ENCODE assay signal across 30 cellular contexts in the genomic region with DNA sequence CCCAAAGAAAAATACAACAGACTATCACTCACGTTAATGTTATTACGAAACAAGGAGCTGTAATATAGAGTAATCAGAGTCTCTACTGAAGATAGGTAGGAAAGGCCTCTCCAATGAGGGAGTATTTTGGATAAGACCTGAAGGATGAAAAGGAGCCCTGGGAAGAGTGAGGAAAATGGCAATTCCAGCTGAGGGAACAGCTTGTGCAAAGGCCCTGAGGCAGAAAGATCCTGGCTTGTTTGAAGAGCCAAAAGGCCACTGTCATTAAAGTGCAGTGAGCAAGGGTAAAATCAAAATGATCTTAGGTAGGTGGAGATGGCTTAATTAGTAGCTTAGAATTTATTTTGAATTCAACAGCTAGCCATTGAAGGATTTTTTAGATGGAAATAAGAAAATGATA.
"Had no signal": no experiment of that assay in that cellular context is flagged by ENCODE, and none has a peak within 500 bp of the region (broad histone marks: within the 10 kb centered on the region; RNA-seq: fewer than 3 reads in every experiment).

No MANE protein-coding gene starts in this region.

- ATAC-seq: activated CD8-positive, alpha-beta memory T cell treated with anti-CD3 and anti-CD28 coated beads, Interleukin-2, amount 10 ng/mL, durations not matched to agents 7 days and 5 days; activated CD8-positive, alpha-beta T cell treated with anti-CD3 and anti-CD28 coated beads, Interleukin-2, amount 10 ng/mL, durations not matched to agents 7 days and 5 days; activated naive CD8-positive, alpha-beta T cell treated with anti-CD3 and anti-CD28 coated beads, Interleukin-2, amount 50 U/mL, for 24 hours had no signal

- FAIRE-seq: bronchial epithelial cell, TTC549 had no signal

- H3K4me3 ChIP-seq: ascending aorta, cardiac muscle cell had no signal

- H3K27ac ChIP-seq: ascending aorta, cardiac muscle cell, VCaP had no signal

- H3K9me3 ChIP-seq: ascending aorta had no signal

- H3K36me3 ChIP-seq: ascending aorta had no signal

- DNase-seq: activated B cell treated with CpG ODN at 0.5 μM for 24 hours; activated CD4-positive, alpha-beta memory T cell treated with anti-CD3 and anti-CD28 coated beads, Interleukin-2, amount 10 ng/mL, durations not matched to agents 7 days and 5 days; activated CD4-positive, alpha-beta T cell treated with anti-CD3 and anti-CD28 coated beads for 4 hours; activated CD4-positive, alpha-beta T cell treated with anti-CD3 and anti-CD28 coated beads, Interleukin-2, amount 10 ng/mL, durations not matched to agents 24 days and 14 days; activated CD4-positive, alpha-beta T cell treated with anti-CD3 and anti-CD28 coated beads, Interleukin-2, amount 50 U/mL, for 1 hour; activated CD4-positive, alpha-beta T cell treated with anti-CD3 and anti-CD28 coated beads, Interleukin-2, amount 50 U/mL, for 4 hours; activated CD4-positive, CD25-positive, alpha-beta regulatory T cell treated with anti-CD3 and anti-CD28 coated beads, Interleukin-2, amount 50 U/mL, for 72 hours; activated CD8-positive, alpha-beta memory T cell treated with anti-CD3 and anti-CD28 coated beads for 24 hours; activated CD8-positive, alpha-beta memory T cell treated with anti-CD3 and anti-CD28 coated beads, Interleukin-2, amount 10 ng/mL, durations not matched to agents 7 days and 5 days; activated CD8-positive, alpha-beta memory T cell treated with anti-CD3 and anti-CD28 coated beads, Interleukin-2, amount 50 U/mL, for 48 hours; activated CD8-positive, alpha-beta T cell treated with anti-CD3 and anti-CD28 coated beads, Interleukin-2, amount 10 ng/mL, durations not matched to agents 7 days and 5 days; activated effector memory CD4-positive, alpha-beta T cell treated with Interleukin-2 at 50 U/mL for 16 hours; activated gamma-delta T cell; activated naive CD4-positive, alpha-beta T cell treated with anti-CD3 and anti-CD28 coated beads, Interleukin-2, amount 10 ng/mL, durations not matched to agents 7 days and 5 days; activated naive CD4-positive, alpha-beta T cell treated with Interleukin-2 at 50 U/mL for 16 hours; activated naive CD8-positive, alpha-beta T cell treated with anti-CD3 and anti-CD28 coated beads, Interleukin-2, amount 10 ng/mL, durations not matched to agents 7 days and 5 days; activated naive CD8-positive, alpha-beta T cell treated with anti-CD3 and anti-CD28 coated beads, Interleukin-2, amount 50 U/mL, for 24 hours; activated T-cell treated with anti-CD3 and anti-CD28 coated beads, Interleukin-2, amount 50 U/mL, for 24 hours; activated T-cell treated with anti-CD3 and anti-CD28 coated beads, Interleukin-2, amount 50 U/mL, for 48 hours; amygdala; anterior cingulate cortex; caudate nucleus; cerebellar nuclear complex; T-helper 2 cell; T-helper 9 cell had no signal

- H3K4me1 ChIP-seq: ascending aorta had no signal

- H3K27me3 ChIP-seq: ascending aorta, cardiac muscle cell had no signal
